Comparison of ENCODE assay signal across 9 cellular contexts in genomic region chr2:174750923-174751441, GRCh38. TPM values are rescaled to one million over a fixed set of nuclear protein-coding genes. Genes with fewer than 3 reads are reported as not detected.
DNase-seq lines count a peak whose midpoint lies in the region; ATAC-seq, FAIRE-seq and TF ChIP-seq lines count a peak whose summit lies in the region.
"Had no signal": no experiment of that assay in that cellular context is flagged by ENCODE, and none has a peak within 500 bp of the region (broad histone marks: within the 10 kb centered on the region; RNA-seq: fewer than 3 reads in every experiment).

No MANE protein-coding gene starts in this region.

- no peak for DNase-seq in GM19239 (ENCODE audit: insufficient read length, low spot score)
- peak; percentile 28 for DNase-seq in activated B cell treated with CpG ODN at 0.5 μM for 24 hours
- DNase-seq in stimulated activated CD4-positive, alpha-beta T cell treated with anti-CD3 and anti-CD28 coated beads, Interleukin-4, amount 100 ng/mL, for 24 hours: peak; percentile 52
- DNase-seq in type B pancreatic cell (ENCODE audit: extremely low spot score, unreplicated experiment): no peak
- DNase-seq in GM23248: no peak
- no peak for DNase-seq in right atrium auricular region (ENCODE audit: low spot score)

- H3K4me3 ChIP-seq in GM23248 (no peak overlapping the region), right atrium auricular region (no peak overlapping the region)

- H3K36me3 Mint-ChIP-seq in activated B cell treated with CpG ODN at 0.5 μM for 24 hours (ENCODE audit: low read depth): no peaks in the 10 kb centered on the region
- no peaks in the 10 kb centered on the region for H3K36me3 Mint-ChIP-seq in type B pancreatic cell

- no peak overlapping the region for H2AFZ ChIP-seq in GM23248

- H3K4me3 Mint-ChIP-seq in activated B cell treated with CpG ODN at 0.5 μM for 24 hours: peak overlapping the region; percentile 22
- no peak overlapping the region for H3K4me3 Mint-ChIP-seq in type B pancreatic cell

- 90 to 91% methylated on average over 5 of the region's 5 CpGs for WGBS in GM23248 (ENCODE audit: low coverage in 1 of 2, low lambda C conversion rate in 2 of 2, missing lambda C conversion rate in 2 of 2), 2 experiments

- no peak overlapping the region for H3K9ac ChIP-seq in GM23248
- H3K9ac ChIP-seq: KMS-11 had no signal

- H3K27me3 Mint-ChIP-seq in activated B cell treated with CpG ODN at 0.5 μM for 24 hours: peaks cover 3% of the 10 kb centered on the region
- no peaks in the 10 kb centered on the region for H3K27me3 Mint-ChIP-seq in type B pancreatic cell

- H3K4me1 Mint-ChIP-seq in activated B cell treated with CpG ODN at 0.5 μM for 24 hours: peaks cover 50% of the 10 kb centered on the region
- peaks cover 4% of the 10 kb centered on the region for H3K4me1 Mint-ChIP-seq in type B pancreatic cell (ENCODE audit: unreplicated experiment)

- CTCF ChIA-PET in activated B cell treated with CpG ODN at 0.5 μM for 24 hours (lab: Charles Lee): no interaction called here

- FAIRE-seq in GM19239 (lab: Jason Lieb, UNC): peak; percentile 84

- no peaks in the 10 kb centered on the region for H3K9me3 Mint-ChIP-seq in activated B cell treated with CpG ODN at 0.5 μM for 24 hours
- H3K9me3 Mint-ChIP-seq in type B pancreatic cell: no peaks in the 10 kb centered on the region

- POLR2A ChIA-PET in activated B cell treated with CpG ODN at 0.5 μM for 24 hours (lab: Charles Lee): interaction anchor here (0.5 to 0.6 kb wide), 2 partner anchors 117 to 453 kb away, joined by 3 read pairs; no protein-coding TSS in a partner anchor

- H3K27me3 ChIP-seq in GM23248 (replicated peaks; ENCODE audit: insufficient read depth) (no peaks in the 10 kb centered on the region), right atrium auricular region (no peaks in the 10 kb centered on the region)

- no peak overlapping the region for H3K4me2 ChIP-seq in GM23248 (ENCODE audit: unreplicated experiment)
- H3K4me2 ChIP-seq: KMS-11 had no signal

- TF ChIP-seq CTCF in activated B cell treated with CpG ODN at 0.5 μM for 24 hours (IDR thresholded peaks at IDR 0.05): no peak
- no peak for TF ChIP-seq CTCF in type B pancreatic cell (conservative IDR thresholded peaks at IDR 0.05)
- no peak for TF ChIP-seq CTCF in right atrium auricular region (IDR thresholded peaks at IDR 0.05)

- no peaks in the 10 kb centered on the region for H3K79me2 ChIP-seq in GM23248 (ENCODE audit: insufficient read depth)

- H4K20me1 ChIP-seq in GM23248 (ENCODE audit: insufficient read depth): no peaks in the 10 kb centered on the region

- H3K27ac Mint-ChIP-seq in activated B cell treated with CpG ODN at 0.5 μM for 24 hours: peak overlapping the region; percentile 83
- H3K27ac Mint-ChIP-seq in type B pancreatic cell: no peak overlapping the region

- H3K27ac ChIP-seq in GM23248 (no peak overlapping the region), right atrium auricular region (no peak overlapping the region)
- H3K27ac ChIP-seq: KMS-11 had no signal

- H3K4me1 ChIP-seq in GM23248 (ENCODE audit: insufficient read depth) (no peaks in the 10 kb centered on the region; the same call in 1 of the 2 replicates), right atrium auricular region (no peaks in the 10 kb centered on the region)

- H3K9me3 ChIP-seq in GM23248 (ENCODE audit: low read depth) (no peaks in the 10 kb centered on the region), right atrium auricular region (no peaks in the 10 kb centered on the region)

- no peaks in the 10 kb centered on the region for H3K36me3 ChIP-seq in GM23248 (ENCODE audit: low read depth)
- H3K36me3 ChIP-seq in right atrium auricular region: no peaks in the 10 kb centered on the region

- H3F3A ChIP-seq in GM23248 (ENCODE audit: insufficient read depth): no peaks in the 10 kb centered on the region

- no peaks in the 10 kb centered on the region for H3K9me2 ChIP-seq in GM23248 (ENCODE audit: insufficient read depth)

- intact Hi-C loops in activated B cell treated with CpG ODN at 0.5 μM for 24 hours (cut with micrococcal nuclease): loop anchor here (2.0 to 5.0 kb wide), 4 partner anchors 22 to 416 kb away; partner anchors contain the start of genes ATF2 and GPR155

- in situ Hi-C loops in GM23248 (cut with MboI): no loop called here

- peak; percentile 28 for ATAC-seq in HG02970 (IDR thresholded peaks at IDR 0.05; ENCODE audit: low FRiP score, unreplicated experiment)
- peak; percentile 47 for ATAC-seq in activated B cell treated with CpG ODN at 0.5 μM for 24 hours (ENCODE audit: low read depth)

RNA-seq across cellular contexts. Expression of gene CHRNA1, which starts 13.3 kb away (rescaled TPM):
- total RNA-seq in activated B cell treated with CpG ODN at 0.5 μM for 24 hours: not detected in 2 replicates
- total RNA-seq in type B pancreatic cell (ENCODE audit: low replicate concordance): 0.19 and 1.1 TPM in 2 replicates
- total RNA-seq in GM23248 (2014; rRNA removed; shearing (Covaris generic)): not detected in 2 replicates
- polyA plus RNA-seq in GM23248 (2016; fragmentation: Nextera tagmentation; extraction: Ambion mirVana): 0.16 and 0.27 TPM in 2 replicates
- total RNA-seq in right atrium auricular region: under 1 TPM in 1 of 2 donors, not detected in 1; 0.43 TPM
- total RNA-seq: kidney epithelial cell had no signal

Comparison
In these comparisons a context has a peak if more than half of its experiments do, and no peak if none do; other contexts are left out.
1. DNase-seq: peak in activated B cell treated with CpG ODN at 0.5 μM for 24 hours (single experiment) and stimulated activated CD4-positive, alpha-beta T cell treated with anti-CD3 and anti-CD28 coated beads, Interleukin-4, amount 100 ng/mL, for 24 hours (single experiment); none in GM19239 (single experiment), type B pancreatic cell (single experiment), GM23248 (single experiment) and right atrium auricular region (single experiment).